ENCODE assay signal across 8 cellular contexts in genomic region chr10:73730153-73730906, GRCh38. TPM values are rescaled to one million over a fixed set of nuclear protein-coding genes. Genes with fewer than 3 reads are reported as not detected.
A peak's percentile ranks its signal among the peaks of the same experiment; 100 is the strongest.
DNase-seq lines count a peak whose midpoint lies in the region; ATAC-seq, FAIRE-seq and TF ChIP-seq lines count a peak whose summit lies in the region.

No MANE protein-coding gene starts in this region.

- TF ChIP-seq POLR2A in A549 (IDR thresholded peaks at IDR 0.05; ENCODE audit: low read length) (peak; percentile 87), breast epithelium (IDR thresholded peaks at IDR 0.05) (peak; percentile 38)

- peak overlapping the region; percentile 73 for H3K4me3 ChIP-seq in A549
- peak overlapping the region; percentile 93 for H3K4me3 ChIP-seq in WERI-Rb-1 (ENCODE audit: low read depth, low read length)
- peak overlapping the region; percentile 62 to 87 (median 82) for H3K4me3 ChIP-seq in breast epithelium
- H3K4me3 ChIP-seq in iPS-20b (ENCODE audit: low read length): peak overlapping the region; percentile 85
- H3K4me3 ChIP-seq in skin epidermis: peak overlapping the region; percentile 54 to 90 (median 72)

- POLR2A ChIA-PET in A549 (lab: Yijun Ruan, JAX): interaction anchor here (0.6 to 2.8 kb wide), 15 partner anchors 10 to 477 kb away, joined by 3 to 45 read pairs (median 4); partner anchors contain the start of genes CHCHD1, MRPS16, PPP3CB and SEC24C

- H3K4me2 ChIP-seq in A549: peak overlapping the region; percentile 93

- H3K4me1 ChIP-seq in A549 (peaks cover 10% of the 10 kb centered on the region), breast epithelium (peaks cover 0 to 5% of the 10 kb centered on the region in 2 donors), iPS-20b (ENCODE audit: insufficient read depth, low read length) (no peaks in the 10 kb centered on the region)

- H3K27me3 ChIP-seq in WERI-Rb-1 (ENCODE audit: insufficient read depth, low read depth, severe bottlenecking): no peaks in the 10 kb centered on the region
- no peaks in the 10 kb centered on the region for H3K27me3 ChIP-seq in breast epithelium
- H3K27me3 ChIP-seq in iPS-20b (ENCODE audit: insufficient read depth, low read length): no peaks in the 10 kb centered on the region

- H3K27ac ChIP-seq in A549: peak overlapping the region; percentile 93 to 96
- H3K27ac ChIP-seq in WERI-Rb-1: peak overlapping the region; percentile 83
- peak overlapping the region; percentile 87 to 92 for H3K27ac ChIP-seq in breast epithelium
- H3K27ac ChIP-seq in iPS-20b (ENCODE audit: low read length): peak overlapping the region; percentile 35
- H3K27ac ChIP-seq in skin epidermis: peak overlapping the region; percentile 75 to 94 (median 89)

- no peaks in the 10 kb centered on the region for H3K9me3 ChIP-seq in A549
- no peaks in the 10 kb centered on the region for H3K9me3 ChIP-seq in WERI-Rb-1 (ENCODE audit: severe bottlenecking)
- H3K9me3 ChIP-seq in breast epithelium: no peaks in the 10 kb centered on the region
- no peaks in the 10 kb centered on the region for H3K9me3 ChIP-seq in iPS-20b (ENCODE audit: insufficient read depth, low read depth, low read length)

- TF ChIP-seq EP300 in A549 (IDR thresholded peaks at IDR 0.05): no peak

- 2% methylated on average over 57 of the region's 58 CpGs for WGBS in A549 (ENCODE audit: missing lambda C conversion rate)

- intact Hi-C loops in breast epithelium (cut with DNase I; ENCODE audit: low total_unique reads): no loop called here

- no peak; a peak in 1 of 5 replicates for TF ChIP-seq RAD21 in A549 (conservative IDR thresholded peaks at IDR 0.05 in 1 of 2, IDR thresholded peaks at IDR 0.05 in 1 of 2)

- DNase-seq in A549 (ENCODE audit: low read depth in 1 of 2, low spot score in 1 of 2) (peak; percentile 75 to 93), NCI-H2171 treated with DMSO at 0.1 percent for 48 hours (lab: John Stamatoyannopoulos, UW) (peak; percentile 87), WERI-Rb-1 (peak; percentile 91), breast epithelium (ENCODE audit: low spot score in 2 of 2) (peak; percentile 80 to 90)

- TF ChIP-seq CTCF in A549 (IDR thresholded peaks at IDR 0.05) (no peak), WERI-Rb-1 (IDR thresholded peaks at IDR 0.05; ENCODE audit: low read depth, low read length) (no peak), breast epithelium (IDR thresholded peaks at IDR 0.05) (no peak)

- CTCF ChIA-PET in A549 (lab: Yijun Ruan, JAX): interaction anchor here (0.9 to 2.2 kb wide), 3 partner anchors 13 to 201 kb away, joined by 3 to 7 read pairs (median 3); no protein-coding TSS in a partner anchor

- H3K36me3 ChIP-seq in WERI-Rb-1: peaks cover 19% of the 10 kb centered on the region
- no peaks in the 10 kb centered on the region for H3K36me3 ChIP-seq in breast epithelium
- peaks cover 25% of the 10 kb centered on the region for H3K36me3 ChIP-seq in iPS-20b (ENCODE audit: insufficient read depth, low read depth, low read length)

- no peak for FAIRE-seq in A549 (lab: Jason Lieb, UNC)

- ATAC-seq in A549: peak; percentile 93 to 94
- peak; percentile 58 for ATAC-seq in GM18858 (IDR thresholded peaks at IDR 0.05; ENCODE audit: unreplicated experiment)
- peak; percentile 77 for ATAC-seq in HG03095 (IDR thresholded peaks at IDR 0.05; ENCODE audit: unreplicated experiment)

- H3K9ac ChIP-seq in iPS-20b (ENCODE audit: low read depth, low read length): peak overlapping the region; percentile 86

TF ChIP-seq in A549, 52 proteins besides CTCF, POLR2A, EP300 and RAD21 (continues in another document):
- TF ChIP-seq USF2 (IDR thresholded peaks at IDR 0.05) (no peak), HOXB5 (CRISPR knock-in tag; IDR thresholded peaks at IDR 0.05) (no peak), SREBF2 (IDR thresholded peaks at IDR 0.05) (no peak), MAX (IDR thresholded peaks at IDR 0.05) (peak; percentile 89), BHLHE40 (IDR thresholded peaks at IDR 0.05; ENCODE audit: low read depth, low read length) (no peak), TP53 (CRISPR knock-in tag; IDR thresholded peaks at IDR 0.05) (no peak), REST (IDR thresholded peaks at IDR 0.05) (no peak), NPAS2 (CRISPR knock-in tag; IDR thresholded peaks at IDR 0.05; ENCODE audit: borderline replicate concordance) (no peak), MAFK (IDR thresholded peaks at IDR 0.05; ENCODE audit: partially characterized antibody) (no peak), CHD4 (IDR thresholded peaks at IDR 0.05; ENCODE audit: borderline replicate concordance) (no peak), CBX2 (IDR thresholded peaks at IDR 0.05; ENCODE audit: borderline replicate concordance, low read depth) (no peak), ZNF302 (CRISPR knock-in tag; IDR thresholded peaks at IDR 0.05) (no peak), KDM5A (IDR thresholded peaks at IDR 0.05) (peak; percentile 75), FOSL2 (IDR thresholded peaks at IDR 0.05) (no peak), FOSL2 (CRISPR knock-in tag; IDR thresholded peaks at IDR 0.05) (no peak), PHF8 (IDR thresholded peaks at IDR 0.05; ENCODE audit: borderline replicate concordance, low read depth) (peak; percentile 75), JUN (IDR thresholded peaks at IDR 0.05) (peak; percentile 91 to 96)

RNA-seq across cellular contexts. Expression of gene SEC24C, which starts 13.8 kb away (rescaled TPM):
- polyA plus RNA-seq in A549 (2011; rRNA removed) (84.7 and 121 TPM in 2 replicates), A549 (2017; fragmentation: RNase III; extraction: RNeasy Plus Mini Kit Qiagen cat#74134 plus additional on column Dnase treatment) (52.6 to 54.3 TPM (median 54.1 TPM) in 3 replicates)
- 44.8 and 58.3 TPM in 2 replicates for polyA plus RNA-seq in A549 (2012; cell fraction: cytosol; rRNA removed)
- polyA plus RNA-seq in A549 (2012; cell fraction: nucleus; rRNA removed): 121 and 134 TPM in 2 replicates
- 139 and 162 TPM in 2 replicates for polyA minus RNA-seq in A549 (2011; rRNA and poly(A)+ RNA removed)
- 10 to 100 TPM; 33.9 to 57.7 (median 50.1) TPM for total RNA-seq in breast epithelium

RNA-seq across cellular contexts. Expression of gene AGAP5, which starts 32.4 kb away (rescaled TPM):
- polyA plus RNA-seq in A549 (2011; rRNA removed): 4.0 and 4.9 TPM in 2 replicates
- polyA plus RNA-seq in A549 (2012; cell fraction: cytosol; rRNA removed): 2.8 and 3.1 TPM in 2 replicates
- polyA plus RNA-seq in A549 (2012; cell fraction: nucleus; rRNA removed): 16.2 and 18.0 TPM in 2 replicates
- 2.5 to 2.8 TPM (median 2.6 TPM) in 3 replicates for polyA plus RNA-seq in A549 (2017; fragmentation: RNase III; extraction: RNeasy Plus Mini Kit Qiagen cat#74134 plus additional on column Dnase treatment)
- polyA minus RNA-seq in A549 (2011; rRNA and poly(A)+ RNA removed): 2.3 and 2.7 TPM in 2 replicates
- 10 to 100 TPM in 1 of 3 donors, 1 to 10 TPM in 2; 5.4 to 11.7 (median 7.9) TPM for total RNA-seq in breast epithelium

RNA-seq across cellular contexts. Expression of gene CHCHD1, which starts 51.5 kb away (rescaled TPM):
- 67.2 and 75.4 TPM in 2 replicates for polyA plus RNA-seq in A549 (2011; rRNA removed)
- polyA plus RNA-seq in A549 (2012; cell fraction: cytosol; rRNA removed): 68.7 and 75.5 TPM in 2 replicates
- 17.1 and 21.1 TPM in 2 replicates for polyA plus RNA-seq in A549 (2012; cell fraction: nucleus; rRNA removed)
- polyA plus RNA-seq in A549 (2017; fragmentation: RNase III; extraction: RNeasy Plus Mini Kit Qiagen cat#74134 plus additional on column Dnase treatment): 75.2 to 83.1 TPM (median 80.6 TPM) in 3 replicates
- 5.2 and 5.7 TPM in 2 replicates for polyA minus RNA-seq in A549 (2011; rRNA and poly(A)+ RNA removed)
- total RNA-seq in breast epithelium: 10 to 100 TPM; 25.1 to 37.0 (median 29.9) TPM

RNA-seq across cellular contexts. Expression of gene ZSWIM8, which starts 55.1 kb away (rescaled TPM):
- 24.3 and 31.7 TPM in 2 replicates for polyA plus RNA-seq in A549 (2011; rRNA removed)
- 49.3 and 68.4 TPM in 2 replicates for polyA plus RNA-seq in A549 (2012; cell fraction: cytosol; rRNA removed)
- 177 and 309 TPM in 2 replicates for polyA plus RNA-seq in A549 (2012; cell fraction: nucleus; rRNA removed)
- polyA plus RNA-seq in A549 (2017; fragmentation: RNase III; extraction: RNeasy Plus Mini Kit Qiagen cat#74134 plus additional on column Dnase treatment): 33.9 to 44.5 TPM (median 43.0 TPM) in 3 replicates
- polyA minus RNA-seq in A549 (2011; rRNA and poly(A)+ RNA removed): 65.0 and 70.7 TPM in 2 replicates
- total RNA-seq in breast epithelium: 10 to 100 TPM; 79.2 to 87.8 (median 84.2) TPM

Comparison
In these comparisons a context has a peak if more than half of its experiments do, and no peak if none do; other contexts are left out.
1. Peak in every context shown above with its lines: DNase-seq, ATAC-seq, H3K4me3 ChIP-seq and H3K27ac ChIP-seq.
2. H3K27ac ChIP-seq: peak in every context shown above with its lines; median percentile 94 in A549; 90 in breast epithelium; 89 in skin epidermis; 83 in WERI-Rb-1; 35 in iPS-20b.